ENCODE assay signal across 1 cellular context in the genomic region with DNA sequence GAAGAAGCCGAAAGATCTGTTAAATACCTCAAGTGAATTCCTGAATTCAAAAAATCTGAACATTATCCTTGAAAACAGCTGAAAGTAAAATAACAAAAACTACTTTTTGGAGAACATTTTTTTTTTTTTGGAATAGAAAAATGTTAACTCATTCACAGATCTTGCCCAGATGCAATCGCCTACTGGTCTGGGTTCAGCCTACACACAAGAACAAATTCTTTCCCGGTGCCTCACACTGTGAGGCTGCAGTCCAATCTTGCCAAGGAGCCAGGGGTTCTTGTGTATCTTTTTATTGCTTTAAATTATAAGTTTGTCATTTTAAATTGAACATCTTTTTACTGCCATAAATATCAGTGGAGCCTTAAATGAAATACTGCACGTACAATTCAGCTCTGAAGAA.
TF ChIP-seq lines count a peak whose summit lies in the region.

No MANE protein-coding gene starts in this region.

TF ChIP-seq in SK-N-SH, 30 proteins besides CTCF, POLR2A, EP300 and RAD21 (continued from another document):
- TF ChIP-seq, protein P1, sequence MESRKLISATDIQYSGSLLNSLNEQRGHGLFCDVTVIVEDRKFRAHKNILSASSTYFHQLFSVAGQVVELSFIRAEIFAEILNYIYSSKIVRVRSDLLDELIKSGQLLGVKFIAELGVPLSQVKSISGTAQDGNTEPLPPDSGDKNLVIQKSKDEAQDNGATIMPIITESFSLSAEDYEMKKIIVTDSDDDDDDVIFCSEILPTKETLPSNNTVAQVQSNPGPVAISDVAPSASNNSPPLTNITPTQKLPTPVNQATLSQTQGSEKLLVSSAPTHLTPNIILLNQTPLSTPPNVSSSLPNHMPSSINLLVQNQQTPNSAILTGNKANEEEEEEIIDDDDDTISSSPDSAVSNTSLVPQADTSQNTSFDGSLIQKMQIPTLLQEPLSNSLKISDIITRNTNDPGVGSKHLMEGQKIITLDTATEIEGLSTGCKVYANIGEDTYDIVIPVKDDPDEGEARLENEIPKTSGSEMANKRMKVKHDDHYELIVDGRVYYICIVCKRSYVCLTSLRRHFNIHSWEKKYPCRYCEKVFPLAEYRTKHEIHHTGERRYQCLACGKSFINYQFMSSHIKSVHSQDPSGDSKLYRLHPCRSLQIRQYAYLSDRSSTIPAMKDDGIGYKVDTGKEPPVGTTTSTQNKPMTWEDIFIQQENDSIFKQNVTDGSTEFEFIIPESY (IDR thresholded peaks at IDR 0.05; ENCODE audit: borderline replicate concordance, low read depth), result peak; percentile 42; the same call in 1 of the 2 replicates
- peak; percentile 4; the same call in 1 of the 2 replicates for TF ChIP-seq MEF2A (IDR thresholded peaks at IDR 0.05; ENCODE audit: borderline replicate concordance, low read depth)
- TF ChIP-seq FOSL2 (IDR thresholded peaks at IDR 0.05; ENCODE audit: borderline replicate concordance, low read depth), result peak; percentile 69
- no peak for TF ChIP-seq ELF1 (IDR thresholded peaks at IDR 0.05)
- TF ChIP-seq RCOR1 (IDR thresholded peaks at IDR 0.05; ENCODE audit: low read length), result no peak
- TF ChIP-seq GATA2 (CRISPR knock-in tag; IDR thresholded peaks at IDR 0.05), result no peak
- TF ChIP-seq YY1 (IDR thresholded peaks at IDR 0.05; ENCODE audit: low read depth), result no peak
- TF ChIP-seq MXI1 (IDR thresholded peaks at IDR 0.05; ENCODE audit: low read depth, low read length), result no peak
- TF ChIP-seq TAF1 (IDR thresholded peaks at IDR 0.05; ENCODE audit: borderline replicate concordance, low read depth, low read length), result no peak
- TF ChIP-seq FOXJ3 (CRISPR knock-in tag; IDR thresholded peaks at IDR 0.05), result no peak
- TF ChIP-seq GABPA (IDR thresholded peaks at IDR 0.05; ENCODE audit: low read depth), result no peak
- TF ChIP-seq SIN3A (IDR thresholded peaks at IDR 0.05; ENCODE audit: borderline replicate concordance, low read depth, low read length), result no peak
- TF ChIP-seq, protein P2, sequence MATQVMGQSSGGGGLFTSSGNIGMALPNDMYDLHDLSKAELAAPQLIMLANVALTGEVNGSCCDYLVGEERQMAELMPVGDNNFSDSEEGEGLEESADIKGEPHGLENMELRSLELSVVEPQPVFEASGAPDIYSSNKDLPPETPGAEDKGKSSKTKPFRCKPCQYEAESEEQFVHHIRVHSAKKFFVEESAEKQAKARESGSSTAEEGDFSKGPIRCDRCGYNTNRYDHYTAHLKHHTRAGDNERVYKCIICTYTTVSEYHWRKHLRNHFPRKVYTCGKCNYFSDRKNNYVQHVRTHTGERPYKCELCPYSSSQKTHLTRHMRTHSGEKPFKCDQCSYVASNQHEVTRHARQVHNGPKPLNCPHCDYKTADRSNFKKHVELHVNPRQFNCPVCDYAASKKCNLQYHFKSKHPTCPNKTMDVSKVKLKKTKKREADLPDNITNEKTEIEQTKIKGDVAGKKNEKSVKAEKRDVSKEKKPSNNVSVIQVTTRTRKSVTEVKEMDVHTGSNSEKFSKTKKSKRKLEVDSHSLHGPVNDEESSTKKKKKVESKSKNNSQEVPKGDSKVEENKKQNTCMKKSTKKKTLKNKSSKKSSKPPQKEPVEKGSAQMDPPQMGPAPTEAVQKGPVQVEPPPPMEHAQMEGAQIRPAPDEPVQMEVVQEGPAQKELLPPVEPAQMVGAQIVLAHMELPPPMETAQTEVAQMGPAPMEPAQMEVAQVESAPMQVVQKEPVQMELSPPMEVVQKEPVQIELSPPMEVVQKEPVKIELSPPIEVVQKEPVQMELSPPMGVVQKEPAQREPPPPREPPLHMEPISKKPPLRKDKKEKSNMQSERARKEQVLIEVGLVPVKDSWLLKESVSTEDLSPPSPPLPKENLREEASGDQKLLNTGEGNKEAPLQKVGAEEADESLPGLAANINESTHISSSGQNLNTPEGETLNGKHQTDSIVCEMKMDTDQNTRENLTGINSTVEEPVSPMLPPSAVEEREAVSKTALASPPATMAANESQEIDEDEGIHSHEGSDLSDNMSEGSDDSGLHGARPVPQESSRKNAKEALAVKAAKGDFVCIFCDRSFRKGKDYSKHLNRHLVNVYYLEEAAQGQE (IDR thresholded peaks at IDR 0.05; ENCODE audit: low read depth, low read length), result no peak
- peak; percentile 77 for TF ChIP-seq TEAD4 (IDR thresholded peaks at IDR 0.05; ENCODE audit: borderline replicate concordance, insufficient read depth)
- no peak for TF ChIP-seq SMC3 (IDR thresholded peaks at IDR 0.05; ENCODE audit: low read depth, low read length)
- no peak for TF ChIP-seq RFX5 (IDR thresholded peaks at IDR 0.05; ENCODE audit: low read length)
- peak; percentile 85 for TF ChIP-seq JUND (IDR thresholded peaks at IDR 0.05)
- TF ChIP-seq, protein P3, sequence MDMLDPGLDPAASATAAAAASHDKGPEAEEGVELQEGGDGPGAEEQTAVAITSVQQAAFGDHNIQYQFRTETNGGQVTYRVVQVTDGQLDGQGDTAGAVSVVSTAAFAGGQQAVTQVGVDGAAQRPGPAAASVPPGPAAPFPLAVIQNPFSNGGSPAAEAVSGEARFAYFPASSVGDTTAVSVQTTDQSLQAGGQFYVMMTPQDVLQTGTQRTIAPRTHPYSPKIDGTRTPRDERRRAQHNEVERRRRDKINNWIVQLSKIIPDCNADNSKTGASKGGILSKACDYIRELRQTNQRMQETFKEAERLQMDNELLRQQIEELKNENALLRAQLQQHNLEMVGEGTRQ (IDR thresholded peaks at IDR 0.05; ENCODE audit: borderline replicate concordance, low read depth, low read length), result no peak
- TF ChIP-seq, protein P4, sequence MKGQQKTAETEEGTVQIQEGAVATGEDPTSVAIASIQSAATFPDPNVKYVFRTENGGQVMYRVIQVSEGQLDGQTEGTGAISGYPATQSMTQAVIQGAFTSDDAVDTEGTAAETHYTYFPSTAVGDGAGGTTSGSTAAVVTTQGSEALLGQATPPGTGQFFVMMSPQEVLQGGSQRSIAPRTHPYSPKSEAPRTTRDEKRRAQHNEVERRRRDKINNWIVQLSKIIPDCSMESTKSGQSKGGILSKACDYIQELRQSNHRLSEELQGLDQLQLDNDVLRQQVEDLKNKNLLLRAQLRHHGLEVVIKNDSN (IDR thresholded peaks at IDR 0.05; ENCODE audit: borderline replicate concordance, low read depth), result no peak
- TF ChIP-seq, protein P5, sequence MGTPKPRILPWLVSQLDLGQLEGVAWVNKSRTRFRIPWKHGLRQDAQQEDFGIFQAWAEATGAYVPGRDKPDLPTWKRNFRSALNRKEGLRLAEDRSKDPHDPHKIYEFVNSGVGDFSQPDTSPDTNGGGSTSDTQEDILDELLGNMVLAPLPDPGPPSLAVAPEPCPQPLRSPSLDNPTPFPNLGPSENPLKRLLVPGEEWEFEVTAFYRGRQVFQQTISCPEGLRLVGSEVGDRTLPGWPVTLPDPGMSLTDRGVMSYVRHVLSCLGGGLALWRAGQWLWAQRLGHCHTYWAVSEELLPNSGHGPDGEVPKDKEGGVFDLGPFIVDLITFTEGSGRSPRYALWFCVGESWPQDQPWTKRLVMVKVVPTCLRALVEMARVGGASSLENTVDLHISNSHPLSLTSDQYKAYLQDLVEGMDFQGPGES (IDR thresholded peaks at IDR 0.05; ENCODE audit: low read depth, low read length), result no peak
- peak; percentile 53; the same call in 1 of the 2 replicates for TF ChIP-seq RXRA (IDR thresholded peaks at IDR 0.05; ENCODE audit: borderline replicate concordance, low read depth)
